In the genomic region with DNA sequence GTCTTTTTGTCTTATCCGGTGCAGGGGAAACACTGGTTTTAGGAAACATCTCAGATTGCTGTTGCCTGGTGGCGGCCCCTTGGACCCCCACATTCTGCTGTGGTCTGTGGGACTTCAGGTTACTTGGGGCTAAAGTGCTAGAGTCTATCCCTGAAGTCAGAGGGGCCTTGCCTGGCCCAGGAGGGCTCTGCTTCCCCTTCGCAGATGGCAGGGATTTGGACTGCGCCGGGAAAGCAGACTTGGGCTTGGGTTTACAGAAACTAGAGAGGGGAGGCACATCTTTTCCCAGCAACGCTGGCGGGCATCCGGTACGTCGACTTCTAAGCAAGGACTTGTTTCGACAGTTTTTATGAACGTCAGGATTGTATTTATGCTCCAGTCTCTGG, we compare ENCODE assay signal across 15 cellular contexts. TPM values are rescaled to one million over a fixed set of nuclear protein-coding genes. Genes with fewer than 3 reads are reported as not detected.
DNase-seq lines count a peak whose midpoint lies in the region; ATAC-seq and TF ChIP-seq lines count a peak whose summit lies in the region.
"Had no signal": no experiment of that assay in that cellular context is flagged by ENCODE, and none has a peak within 500 bp of the region (broad histone marks: within the 10 kb centered on the region; RNA-seq: fewer than 3 reads in every experiment).

No MANE protein-coding gene starts in this region.

- POLR2A ChIA-PET in A673 (lab: Charles Lee; ENCODE audit: low non-redundant PET), result no interaction called here
- POLR2A ChIA-PET in CD4-positive, alpha-beta memory T cell (lab: Charles Lee; ENCODE audit: partially characterized antibody), result interaction anchor here (0.9 to 7.9 kb wide), 5 partner anchors 34 to 359 kb away, joined by 3 to 77 read pairs (median 4); no protein-coding TSS in a partner anchor

- intact Hi-C loops in A673 (cut with micrococcal nuclease; ENCODE audit: unreplicated experiment), result loop anchor here (5.0 to 10.0 kb wide), 2 partner anchors 486 to 619 kb away; no protein-coding TSS in a partner anchor
- intact Hi-C loops in CD4-positive, alpha-beta memory T cell (cut with micrococcal nuclease), result loop anchor here (5.0 kb wide), 1 partner anchor 621 kb away; no protein-coding TSS in a partner anchor
- intact Hi-C loops in activated T-helper 1 cell treated with anti-CD3 and anti-CD28 coated beads, Interleukin-12 subunit alpha, Interleukin-12 subunit beta, Interleukin-2, Interleukin-4 antibody, amounts not matched to agents 30 ng/mL and 10 ng/mL and 1 ng/mL, durations not matched to agents 14 hours and 24 hours and 36 hours (cut with micrococcal nuclease), result loop anchor here (5.0 kb wide), 1 partner anchor 621 kb away; no protein-coding TSS in a partner anchor

- H3K4me1 ChIP-seq in A673 (ENCODE audit: insufficient read depth, low read length, poor library complexity, severe bottlenecking) (peaks cover 30% of the 10 kb centered on the region), foreskin keratinocyte (peaks cover 18% of the 10 kb centered on the region)
- peaks cover 96% of the 10 kb centered on the region for H3K4me1 ChIP-seq in CD4-positive, alpha-beta memory T cell (ENCODE audit: insufficient read depth, low read length)

- CTCF ChIA-PET in A673 (lab: Charles Lee), result no interaction called here
- CTCF ChIA-PET in CD4-positive, alpha-beta memory T cell (lab: Charles Lee; ENCODE audit: partially characterized antibody), result interaction anchor here (0.9 to 7.4 kb wide), 3 partner anchors 179 to 363 kb away, joined by 3 to 118 read pairs (median 10); no protein-coding TSS in a partner anchor

- no peaks in the 10 kb centered on the region for H3K9me3 ChIP-seq in A673 (ENCODE audit: low read depth, low read length, poor library complexity, severe bottlenecking)
- H3K9me3 ChIP-seq in CD4-positive, alpha-beta memory T cell (ENCODE audit: control insufficient read depth in 1 of 2, low read length in 2 of 2), result no peaks in the 10 kb centered on the region
- H3K9me3 ChIP-seq: esophagus muscularis mucosa had no signal

- H3K36me3 Mint-ChIP-seq in CD4-positive, alpha-beta memory T cell, result peaks cover 63 to 88% of the 10 kb centered on the region in 2 donors
- peaks cover 71% of the 10 kb centered on the region for H3K36me3 Mint-ChIP-seq in activated T-helper 1 cell treated with anti-CD3 and anti-CD28 coated beads, Interleukin-12 subunit alpha, Interleukin-12 subunit beta, Interleukin-2, Interleukin-4 antibody, amounts not matched to agents 30 ng/mL and 10 ng/mL and 1 ng/mL, durations not matched to agents 14 hours and 24 hours and 36 hours (ENCODE audit: low read depth)
- peaks cover 46% of the 10 kb centered on the region for H3K36me3 Mint-ChIP-seq in natural killer cell treated with Interleukin-12 subunit alpha and Interleukin-12 subunit beta and Interleukin-15 and Interleukin-18, amount 100 ng/mL, for 72 hours

- H3K27ac Mint-ChIP-seq in CD4-positive, alpha-beta memory T cell, result peak overlapping the region; percentile 14 to 100 (median 78)
- H3K27ac Mint-ChIP-seq in activated T-helper 1 cell treated with anti-CD3 and anti-CD28 coated beads, Interleukin-12 subunit alpha, Interleukin-12 subunit beta, Interleukin-2, Interleukin-4 antibody, amounts not matched to agents 30 ng/mL and 10 ng/mL and 1 ng/mL, durations not matched to agents 14 hours and 24 hours and 36 hours, result peak overlapping the region; percentile 55
- peak overlapping the region; percentile 92 to 99 for H3K27ac Mint-ChIP-seq in natural killer cell treated with Interleukin-12 subunit alpha and Interleukin-12 subunit beta and Interleukin-15 and Interleukin-18, amount 100 ng/mL, for 72 hours

- BruUV-seq in A673 (replicated peaks; lab: Mats Ljungman, UMichigan), result TSS peak; percentile 12

- TF ChIP-seq CTCF in A673 (conservative IDR thresholded peaks at IDR 0.05; ENCODE audit: low read depth, low read length) (no peak), foreskin keratinocyte (conservative IDR thresholded peaks at IDR 0.05) (no peak)

- H3K4me3 ChIP-seq in A673 (ENCODE audit: low read depth, low read length, poor library complexity, severe bottlenecking), result no peak overlapping the region
- no peak overlapping the region for H3K4me3 ChIP-seq in CD4-positive, alpha-beta memory T cell (ENCODE audit: low read length in 2 of 2)
- H3K4me3 ChIP-seq: esophagus muscularis mucosa had no signal

- H3K4me3 Mint-ChIP-seq in CD4-positive, alpha-beta memory T cell, result peak overlapping the region in 5 of 8 donors; percentile 30 to 75 (median 66)
- peak overlapping the region; percentile 35 for H3K4me3 Mint-ChIP-seq in activated T-helper 1 cell treated with anti-CD3 and anti-CD28 coated beads, Interleukin-12 subunit alpha, Interleukin-12 subunit beta, Interleukin-2, Interleukin-4 antibody, amounts not matched to agents 30 ng/mL and 10 ng/mL and 1 ng/mL, durations not matched to agents 14 hours and 24 hours and 36 hours
- peak overlapping the region; percentile 28 for H3K4me3 Mint-ChIP-seq in natural killer cell treated with Interleukin-12 subunit alpha and Interleukin-12 subunit beta and Interleukin-15 and Interleukin-18, amount 100 ng/mL, for 72 hours

- H3K27me3 ChIP-seq in A673 (replicated peaks; ENCODE audit: insufficient read depth, low read depth, low read length, poor library complexity) (no peaks in the 10 kb centered on the region), foreskin keratinocyte (no peaks in the 10 kb centered on the region)
- H3K27me3 ChIP-seq in CD4-positive, alpha-beta memory T cell (ENCODE audit: insufficient read depth, low read length), result no peaks in the 10 kb centered on the region
- H3K27me3 ChIP-seq: esophagus muscularis mucosa had no signal

- H3K27ac ChIP-seq in A673 (ENCODE audit: low read depth, low read length, poor library complexity, severe bottlenecking) (no peak overlapping the region), foreskin keratinocyte (no peak overlapping the region)
- H3K27ac ChIP-seq in CD4-positive, alpha-beta memory T cell (ENCODE audit: low read depth, low read length), result peak overlapping the region; percentile 1
- H3K27ac ChIP-seq: esophagus muscularis mucosa had no signal

- no peaks in the 10 kb centered on the region for H3K9me3 Mint-ChIP-seq in CD4-positive, alpha-beta memory T cell
- no peaks in the 10 kb centered on the region for H3K9me3 Mint-ChIP-seq in activated T-helper 1 cell treated with anti-CD3 and anti-CD28 coated beads, Interleukin-12 subunit alpha, Interleukin-12 subunit beta, Interleukin-2, Interleukin-4 antibody, amounts not matched to agents 30 ng/mL and 10 ng/mL and 1 ng/mL, durations not matched to agents 14 hours and 24 hours and 36 hours
- H3K9me3 Mint-ChIP-seq in natural killer cell treated with Interleukin-12 subunit alpha and Interleukin-12 subunit beta and Interleukin-15 and Interleukin-18, amount 100 ng/mL, for 72 hours, result no peaks in the 10 kb centered on the region

- no peaks in the 10 kb centered on the region for H3K27me3 Mint-ChIP-seq in CD4-positive, alpha-beta memory T cell
- no peaks in the 10 kb centered on the region for H3K27me3 Mint-ChIP-seq in activated T-helper 1 cell treated with anti-CD3 and anti-CD28 coated beads, Interleukin-12 subunit alpha, Interleukin-12 subunit beta, Interleukin-2, Interleukin-4 antibody, amounts not matched to agents 30 ng/mL and 10 ng/mL and 1 ng/mL, durations not matched to agents 14 hours and 24 hours and 36 hours (ENCODE audit: insufficient read depth)
- H3K27me3 Mint-ChIP-seq in natural killer cell treated with Interleukin-12 subunit alpha and Interleukin-12 subunit beta and Interleukin-15 and Interleukin-18, amount 100 ng/mL, for 72 hours, result no peaks in the 10 kb centered on the region

- H3K36me3 ChIP-seq in A673 (ENCODE audit: insufficient read depth, low read length, poor library complexity, severe bottlenecking), result peaks cover 75% of the 10 kb centered on the region
- peaks cover 63% of the 10 kb centered on the region for H3K36me3 ChIP-seq in CD4-positive, alpha-beta memory T cell (ENCODE audit: insufficient read depth, low read length)

- ATAC-seq in natural killer cell treated with Interleukin-12 subunit alpha and Interleukin-12 subunit beta and Interleukin-15 and Interleukin-18, amount 100 ng/mL, for 72 hours, result no peak
- ATAC-seq in foreskin keratinocyte, result no peak

- DNase-seq in A673 (ENCODE audit: low spot score), result no peak
- no peak for DNase-seq in CD4-positive, alpha-beta memory T cell
- no peak for DNase-seq in activated T-helper 1 cell treated with anti-CD3 and anti-CD28 coated beads, Interleukin-12 subunit alpha, Interleukin-12 subunit beta, Interleukin-2, Interleukin-4 antibody, amounts not matched to agents 30 ng/mL and 10 ng/mL and 1 ng/mL, durations not matched to agents 14 hours and 24 hours and 36 hours (ENCODE audit: low spot score)
- no peak for DNase-seq in natural killer cell treated with Interleukin-12 subunit alpha and Interleukin-12 subunit beta and Interleukin-15 and Interleukin-18, amount 100 ng/mL, for 72 hours (ENCODE audit: low spot score)
- no peak for DNase-seq in DMS53 treated with DMSO at 0.1 percent for 48 hours (lab: John Stamatoyannopoulos, UW; ENCODE audit: unreplicated experiment)
- DNase-seq in NCI-H1092 (lab: John Stamatoyannopoulos, UW), result no peak
- no peak for DNase-seq in foreskin keratinocyte
- DNase-seq in NCI-H345 treated with DMSO at 0.1 percent for 48 hours (lab: John Stamatoyannopoulos, UW; ENCODE audit: unreplicated experiment), result no peak
- DNase-seq: DMS153, Kasumi-1, NCI-H1694, NCI-H345, retina, SIG-M5 had no signal

- H3K4me1 Mint-ChIP-seq in CD4-positive, alpha-beta memory T cell, result peaks cover 56 to 94% (median 78%) of the 10 kb centered on the region in 4 donors
- H3K4me1 Mint-ChIP-seq in activated T-helper 1 cell treated with anti-CD3 and anti-CD28 coated beads, Interleukin-12 subunit alpha, Interleukin-12 subunit beta, Interleukin-2, Interleukin-4 antibody, amounts not matched to agents 30 ng/mL and 10 ng/mL and 1 ng/mL, durations not matched to agents 14 hours and 24 hours and 36 hours (ENCODE audit: low read depth), result peaks cover 80% of the 10 kb centered on the region
- H3K4me1 Mint-ChIP-seq in natural killer cell treated with Interleukin-12 subunit alpha and Interleukin-12 subunit beta and Interleukin-15 and Interleukin-18, amount 100 ng/mL, for 72 hours (ENCODE audit: low read depth in 2 of 2), result peaks cover 52 to 71% of the 10 kb centered on the region in 2 donors

RNA-seq across cellular contexts. Expression of gene ZNF217, which starts 17.5 kb away (rescaled TPM):
- total RNA-seq in A673 (2021) (27.0 and 37.7 TPM in 2 replicates), foreskin keratinocyte (36.8 and 37.4 TPM in 2 replicates)
- 100 to 1,000 TPM; 100 to 111 TPM for total RNA-seq in CD4-positive, alpha-beta memory T cell
- polyA plus RNA-seq in CD4-positive, alpha-beta memory T cell, result 10 to 100 TPM; 11.6 to 28.6 TPM
- total RNA-seq in activated T-helper 1 cell treated with anti-CD3 and anti-CD28 coated beads, Interleukin-12 subunit alpha, Interleukin-12 subunit beta, Interleukin-2, Interleukin-4 antibody, amounts not matched to agents 30 ng/mL and 10 ng/mL and 1 ng/mL, durations not matched to agents 14 hours and 24 hours and 36 hours, result 57.5 and 64.5 TPM in 2 replicates
- 10 to 100 TPM; 39.9 to 48.0 TPM for total RNA-seq in natural killer cell treated with Interleukin-12 subunit alpha and Interleukin-12 subunit beta and Interleukin-15 and Interleukin-18, amount 100 ng/mL, for 72 hours
- polyA plus RNA-seq in foreskin keratinocyte, result 5.1 and 5.9 TPM in 2 replicates
